In the genomic region with DNA sequence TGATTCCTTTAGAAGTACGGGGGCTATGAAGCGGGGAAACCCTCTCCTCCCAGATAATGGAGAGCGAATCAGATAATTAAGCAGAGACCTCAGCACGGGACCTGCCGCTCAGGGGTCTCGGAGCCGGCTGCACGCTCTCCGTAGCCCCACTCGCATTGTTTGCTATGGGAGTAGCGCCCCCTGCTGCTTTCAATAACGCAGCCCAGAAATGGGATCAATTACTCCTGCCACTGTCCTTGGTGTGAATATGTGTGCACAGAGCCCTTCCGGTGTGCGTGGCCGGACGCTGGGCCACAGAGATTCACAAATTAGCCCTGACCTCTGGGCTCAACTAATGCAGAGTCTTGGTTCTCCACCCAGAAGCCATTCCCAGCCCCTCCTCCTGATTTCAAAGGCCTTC, we compare ENCODE assay signal across 12 cellular contexts.
DNase-seq lines count a peak whose midpoint lies in the region; ATAC-seq and TF ChIP-seq lines count a peak whose summit lies in the region.
"Had no signal": no experiment of that assay in that cellular context is flagged by ENCODE, and none has a peak within 500 bp of the region (broad histone marks: within the 10 kb centered on the region; RNA-seq: fewer than 3 reads in every experiment).

No MANE protein-coding gene starts in this region.

- no peaks in the 10 kb centered on the region for H3F3A ChIP-seq in PC-9 (ENCODE audit: insufficient read depth, low read depth)

- no peak for ATAC-seq in GM21526 (IDR thresholded peaks at IDR 0.05; ENCODE audit: low FRiP score, unreplicated experiment)
- ATAC-seq: T-helper 17 cell had no signal

- peaks cover 9% of the 10 kb centered on the region for H3K9me3 Mint-ChIP-seq in activated CD4-positive, alpha-beta memory T cell treated with anti-CD3 and anti-CD28 coated beads for 36 hours

- POLR2A ChIA-PET in A673 (lab: Charles Lee; ENCODE audit: low non-redundant PET), result no interaction called here
- POLR2A ChIA-PET in PC-9 (lab: Charles Lee; ENCODE audit: unreplicated experiment), result no interaction called here
- POLR2A ChIA-PET in activated CD4-positive, alpha-beta memory T cell treated with anti-CD3 and anti-CD28 coated beads for 36 hours (lab: Charles Lee), result no interaction called here

- no peaks in the 10 kb centered on the region for H3K4me1 ChIP-seq in A673 (ENCODE audit: insufficient read depth, low read length, poor library complexity, severe bottlenecking)
- no peaks in the 10 kb centered on the region for H3K4me1 ChIP-seq in PC-9 (replicated peaks; ENCODE audit: insufficient read depth)

- no peaks in the 10 kb centered on the region for H3K27me3 Mint-ChIP-seq in activated CD4-positive, alpha-beta memory T cell treated with anti-CD3 and anti-CD28 coated beads for 36 hours
- H3K27me3 Mint-ChIP-seq: CD8-positive, alpha-beta memory T cell; T-helper 17 cell had no signal

- no peaks in the 10 kb centered on the region for H3K4me1 Mint-ChIP-seq in activated CD4-positive, alpha-beta memory T cell treated with anti-CD3 and anti-CD28 coated beads for 36 hours (ENCODE audit: low read depth)
- H3K4me1 Mint-ChIP-seq: CD8-positive, alpha-beta memory T cell; T-helper 17 cell had no signal

- no peaks in the 10 kb centered on the region for H3K27me3 ChIP-seq in A673 (replicated peaks; ENCODE audit: insufficient read depth, low read depth, low read length, poor library complexity)
- H3K27me3 ChIP-seq in PC-9 (ENCODE audit: insufficient read depth, low read depth), result no peaks in the 10 kb centered on the region

- H3K4me2 ChIP-seq in PC-9, result no peak overlapping the region

- H3K27ac ChIP-seq in A673 (ENCODE audit: low read depth, low read length, poor library complexity, severe bottlenecking) (no peak overlapping the region), PC-9 (no peak overlapping the region)

- CTCF ChIA-PET in A673 (lab: Charles Lee) (no interaction called here), PC-9 (lab: Charles Lee) (no interaction called here)
- CTCF ChIA-PET in activated CD4-positive, alpha-beta memory T cell treated with anti-CD3 and anti-CD28 coated beads for 36 hours (lab: Charles Lee), result no interaction called here

- no peak for DNase-seq in A673 (ENCODE audit: low spot score)
- DNase-seq in PC-9, result no peak
- DNase-seq in left kidney (ENCODE audit: low read depth, low spot score), result peak; percentile 64
- DNase-seq in NCI-H1436 (lab: John Stamatoyannopoulos, UW), result no peak
- DNase-seq in posterior vena cava (ENCODE audit: low spot score), result no peak
- DNase-seq in activated CD4-positive, alpha-beta memory T cell treated with anti-CD3 and anti-CD28 coated beads for 36 hours, result no peak
- DNase-seq: aorta; CD8-positive, alpha-beta memory T cell; NCI-H2171 treated with DMSO at 0.1 percent for 48 hours; T-helper 17 cell had no signal

- intact Hi-C loops in A673 (cut with micrococcal nuclease; ENCODE audit: unreplicated experiment), result no loop called here
- intact Hi-C loops in PC-9 (cut with micrococcal nuclease; ENCODE audit: unreplicated experiment), result no loop called here
- intact Hi-C loops in posterior vena cava (cut with DNase I), result no loop called here
- intact Hi-C loops in activated CD4-positive, alpha-beta memory T cell treated with anti-CD3 and anti-CD28 coated beads for 36 hours (cut with micrococcal nuclease), result no loop called here

- H3K4me3 ChIP-seq in A673 (ENCODE audit: low read depth, low read length, poor library complexity, severe bottlenecking) (no peak overlapping the region), PC-9 (no peak overlapping the region)

- no peaks in the 10 kb centered on the region for H4K20me1 ChIP-seq in PC-9 (ENCODE audit: insufficient read depth)

- no peaks in the 10 kb centered on the region for H3K9me2 ChIP-seq in PC-9 (ENCODE audit: insufficient read depth)

- H3K4me3 Mint-ChIP-seq in activated CD4-positive, alpha-beta memory T cell treated with anti-CD3 and anti-CD28 coated beads for 36 hours, result no peak overlapping the region
- H3K4me3 Mint-ChIP-seq: CD8-positive, alpha-beta memory T cell; T-helper 17 cell had no signal

- no peaks in the 10 kb centered on the region for H3K9me3 ChIP-seq in A673 (ENCODE audit: low read depth, low read length, poor library complexity, severe bottlenecking)
- no peaks in the 10 kb centered on the region for H3K9me3 ChIP-seq in PC-9 (ENCODE audit: insufficient read depth, low read depth)

- H3K36me3 ChIP-seq in A673 (ENCODE audit: insufficient read depth, low read length, poor library complexity, severe bottlenecking) (no peaks in the 10 kb centered on the region), PC-9 (ENCODE audit: low read depth) (no peaks in the 10 kb centered on the region)

- TF ChIP-seq CTCF in A673 (conservative IDR thresholded peaks at IDR 0.05; ENCODE audit: low read depth, low read length) (0 out of 2 replicates have a peak, but pooled peaks have one; percentile 33), GM12874 (IDR thresholded peaks at IDR 0.05; ENCODE audit: insufficient read depth, low read depth, low read length) (peak; percentile 11; the same call in 1 of the 2 replicates), PC-9 (conservative IDR thresholded peaks at IDR 0.05) (peak; percentile 25; the same call in 1 of the 2 replicates)

- H3K27ac Mint-ChIP-seq in activated CD4-positive, alpha-beta memory T cell treated with anti-CD3 and anti-CD28 coated beads for 36 hours, result no peak overlapping the region
- H3K27ac Mint-ChIP-seq: CD8-positive, alpha-beta memory T cell; T-helper 17 cell had no signal

- no TSS peak for BruUV-seq in A673 (replicated peaks; lab: Mats Ljungman, UMichigan)
- BruUV-seq in PC-9 (replicated peaks; lab: Mats Ljungman, UMichigan), result no TSS peak

- no peaks in the 10 kb centered on the region for H3K36me3 Mint-ChIP-seq in activated CD4-positive, alpha-beta memory T cell treated with anti-CD3 and anti-CD28 coated beads for 36 hours
- H3K36me3 Mint-ChIP-seq: CD8-positive, alpha-beta memory T cell had no signal

- no peaks in the 10 kb centered on the region for H3K79me2 ChIP-seq in PC-9 (ENCODE audit: low read depth)

- H2AFZ ChIP-seq in PC-9, result no peak overlapping the region
